ENCODE assay signal across 15 cellular contexts in genomic region chr6:129432738-129433137, GRCh38.
DNase-seq lines count a peak whose midpoint lies in the region; ATAC-seq, FAIRE-seq and TF ChIP-seq lines count a peak whose summit lies in the region.
"Had no signal": no experiment of that assay in that cellular context is flagged by ENCODE, and none has a peak within 500 bp of the region (broad histone marks: within the 10 kb centered on the region; RNA-seq: fewer than 3 reads in every experiment).

No MANE protein-coding gene starts in this region.

- peak; percentile 11 for FAIRE-seq in K562 (lab: Jason Lieb, UNC)

- no peak overlapping the region for H3K4me2 ChIP-seq in K562 (ENCODE audit: insufficient read depth, low read length)

- DNase-seq in Right ventricle myocardium superior, result no peak
- DNase-seq in right cardiac atrium, result no peak
- DNase-seq in LNCaP clone FGC (ENCODE audit: low read depth), result no peak
- peak in 2 of 4 experiments; percentile 2 to 8 for DNase-seq in K562 (ENCODE audit: extremely low read depth in 1 of 4, low spot score in 3 of 4)
- no peak for DNase-seq in retinal pigment epithelial cell (ENCODE audit: low read depth)
- DNase-seq in NCI-H2171 (lab: John Stamatoyannopoulos, UW), result no peak
- no peak for DNase-seq in DMS153 (lab: John Stamatoyannopoulos, UW)
- DNase-seq: activated T-cell treated with anti-CD3 and anti-CD28 coated beads, Interleukin-2, amount 50 U/mL, for 4 hours; hippocampal formation; naive thymus-derived CD4-positive, alpha-beta T cell; NCI-H2227 treated with DMSO at 0.1 percent for 48 hours; stimulated activated CD4-positive, alpha-beta T cell treated with anti-CD3 and anti-CD28 coated beads, Interleukin-1b, Interleukin-23, amount 100 ng/mL, for 48 hours had no signal

- no peak for TF ChIP-seq POLR2A in K562 (conservative IDR thresholded peaks at IDR 0.05)

- 92% methylated on average over 1 of the region's 1 CpG for WGBS in right cardiac atrium
- 9% methylated on average over 1 of the region's 1 CpG for WGBS in K562 (ENCODE audit: insufficient coverage, low coverage, missing lambda C conversion rate)

- no peaks in the 10 kb centered on the region for H3K9me1 ChIP-seq in K562 (ENCODE audit: control insufficient read depth, insufficient read depth, low read length)

- H3K9ac ChIP-seq in K562 (ENCODE audit: insufficient read depth in 1 of 2, low read depth in 2 of 2, low read length in 2 of 2), result no peak overlapping the region

- H3K36me3 ChIP-seq in K562 (ENCODE audit: control insufficient read depth, insufficient read depth, low read length), result no peaks in the 10 kb centered on the region
- H3K36me3 ChIP-seq: suprapubic skin had no signal

- H3K9me3 ChIP-seq in right cardiac atrium (ENCODE audit: control insufficient read depth, low read length), result no peaks in the 10 kb centered on the region
- no peaks in the 10 kb centered on the region for H3K9me3 ChIP-seq in K562 (replicated peaks; ENCODE audit: control insufficient read depth, insufficient read depth, low read depth, low read length)
- H3K9me3 ChIP-seq: suprapubic skin had no signal

- H3K4me3 ChIP-seq in right cardiac atrium (ENCODE audit: low read length) (no peak overlapping the region), LNCaP clone FGC (ENCODE audit: low read depth, low read length) (no peak overlapping the region), K562 (no peak overlapping the region), retinal pigment epithelial cell (ENCODE audit: low read length) (no peak overlapping the region)
- H3K4me3 ChIP-seq: suprapubic skin had no signal

- H4K20me1 ChIP-seq in K562 (replicated peaks; ENCODE audit: control insufficient read depth, insufficient read depth, low read length), result no peaks in the 10 kb centered on the region

- no peak for TF ChIP-seq RAD21 in K562 (CRISPR knock-in tag; conservative IDR thresholded peaks at IDR 0.05 in 1 of 2, IDR thresholded peaks at IDR 0.05 in 1 of 2)

- H3K27ac ChIP-seq in right cardiac atrium (ENCODE audit: low read length) (no peak overlapping the region), K562 (ENCODE audit: extremely low read depth, low read depth, low read length) (no peak overlapping the region)
- H3K27ac ChIP-seq: HL-60, suprapubic skin had no signal

- H3K79me2 ChIP-seq in K562 (ENCODE audit: control insufficient read depth, insufficient read depth, low read length), result no peaks in the 10 kb centered on the region

- H3K4me1 ChIP-seq in right cardiac atrium (ENCODE audit: control insufficient read depth, insufficient read depth, low read length) (no peaks in the 10 kb centered on the region), K562 (replicated peaks in 1 of 2; ENCODE audit: control insufficient read depth in 2 of 2, insufficient read depth in 2 of 2, low read length in 2 of 2) (no peaks in the 10 kb centered on the region)
- H3K4me1 ChIP-seq: suprapubic skin had no signal

- CTCF ChIA-PET in K562 (lab: Yijun Ruan, JAX; ENCODE audit: low intra/inter-chr PET ratio), result no interaction called here

- in situ Hi-C loops in K562 (cut with MboI), result no loop called here

- H2AFZ ChIP-seq in K562 (ENCODE audit: low read depth, low read length), result no peak overlapping the region

- intact Hi-C loops in Right ventricle myocardium superior (cut with DNase I), result no loop called here
- intact Hi-C loops in right cardiac atrium (cut with DNase I), result no loop called here
- intact Hi-C loops in K562 (cut with micrococcal nuclease), result no loop called here

- H3K27me3 ChIP-seq in right cardiac atrium (ENCODE audit: control insufficient read depth, insufficient read depth) (no peaks in the 10 kb centered on the region), K562 (ENCODE audit: control insufficient read depth in 2 of 2, insufficient read depth in 2 of 2, low read length in 2 of 2) (no peaks in the 10 kb centered on the region)
- H3K27me3 ChIP-seq: suprapubic skin had no signal

- ATAC-seq in Right ventricle myocardium superior (ENCODE audit: poor library complexity) (peak; percentile 9), right cardiac atrium (no peak), K562 (peak; percentile 57), GM21528 (IDR thresholded peaks at IDR 0.05; ENCODE audit: low FRiP score, unreplicated experiment) (no peak)
- ATAC-seq: activated T-cell treated with anti-CD3 and anti-CD28 coated beads, Interleukin-2, amount 50 U/mL, for 4 hours; naive thymus-derived CD4-positive, alpha-beta T cell had no signal

- TF ChIP-seq EP300 in K562 (IDR thresholded peaks at IDR 0.05; ENCODE audit: low read length), result no peak

- POLR2A ChIA-PET in K562 (lab: Yijun Ruan, JAX), result interaction anchor here (0.6 to 0.7 kb wide), 2 partner anchors 37 to 837 kb away, joined by 3 read pairs; no protein-coding TSS in a partner anchor

- no TSS peak for BruUV-seq in K562 (replicated peaks; lab: Mats Ljungman, UMichigan)

- TF ChIP-seq CTCF in LNCaP clone FGC (IDR thresholded peaks at IDR 0.05; ENCODE audit: control insufficient read depth, extremely low read depth, insufficient read depth), result 0 out of 2 replicates have a peak, but pooled peaks have one; percentile 15
- TF ChIP-seq CTCF in K562 (IDR thresholded peaks at IDR 0.05 in 2 of 3, conservative IDR thresholded peaks at IDR 0.05 in 1 of 3; ENCODE audit: insufficient read depth in 2 of 3, low read depth in 1 of 3, low read length in 3 of 3), result peak in 2 of 3 experiments; percentile 15 to 38; a peak in 2 of 6 replicates
- TF ChIP-seq CTCF in retinal pigment epithelial cell (conservative IDR thresholded peaks at IDR 0.05; ENCODE audit: low read depth, low read length), result peak; percentile 38

TF ChIP-seq in K562, 482 proteins besides CTCF, POLR2A, EP300 and RAD21:
- TF ChIP-seq ZNF707 (CRISPR knock-in tag; conservative IDR thresholded peaks at IDR 0.05) (no peak), NBN (IDR thresholded peaks at IDR 0.05; ENCODE audit: low read depth) (no peak), ZNF695 (CRISPR knock-in tag; IDR thresholded peaks at IDR 0.05) (no peak), SLC30A9 (CRISPR knock-in tag; IDR thresholded peaks at IDR 0.05) (no peak), PRPF4 (IDR thresholded peaks at IDR 0.05; ENCODE audit: insufficient read depth, low read depth, low read length, poor library complexity, severe bottlenecking) (no peak), ZSCAN29 (IDR thresholded peaks at IDR 0.05) (no peak)
- TF ChIP-seq, protein P1, sequence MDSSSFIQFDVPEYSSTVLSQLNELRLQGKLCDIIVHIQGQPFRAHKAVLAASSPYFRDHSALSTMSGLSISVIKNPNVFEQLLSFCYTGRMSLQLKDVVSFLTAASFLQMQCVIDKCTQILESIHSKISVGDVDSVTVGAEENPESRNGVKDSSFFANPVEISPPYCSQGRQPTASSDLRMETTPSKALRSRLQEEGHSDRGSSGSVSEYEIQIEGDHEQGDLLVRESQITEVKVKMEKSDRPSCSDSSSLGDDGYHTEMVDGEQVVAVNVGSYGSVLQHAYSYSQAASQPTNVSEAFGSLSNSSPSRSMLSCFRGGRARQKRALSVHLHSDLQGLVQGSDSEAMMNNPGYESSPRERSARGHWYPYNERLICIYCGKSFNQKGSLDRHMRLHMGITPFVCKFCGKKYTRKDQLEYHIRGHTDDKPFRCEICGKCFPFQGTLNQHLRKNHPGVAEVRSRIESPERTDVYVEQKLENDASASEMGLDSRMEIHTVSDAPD (CRISPR knock-in tag; IDR thresholded peaks at IDR 0.05), result no peak

Comparison
In these comparisons a context has a peak if more than half of its experiments do, and no peak if none do; other contexts are left out.
1. ATAC-seq: peak in Right ventricle myocardium superior (single experiment) and K562 (single experiment); none in right cardiac atrium (0 of 2) and GM21528 (single experiment).
2. Peak in every context shown above with its lines, with median percentiles within 50 percentile points of each other: CTCF ChIP-seq.